In the genomic region with DNA sequence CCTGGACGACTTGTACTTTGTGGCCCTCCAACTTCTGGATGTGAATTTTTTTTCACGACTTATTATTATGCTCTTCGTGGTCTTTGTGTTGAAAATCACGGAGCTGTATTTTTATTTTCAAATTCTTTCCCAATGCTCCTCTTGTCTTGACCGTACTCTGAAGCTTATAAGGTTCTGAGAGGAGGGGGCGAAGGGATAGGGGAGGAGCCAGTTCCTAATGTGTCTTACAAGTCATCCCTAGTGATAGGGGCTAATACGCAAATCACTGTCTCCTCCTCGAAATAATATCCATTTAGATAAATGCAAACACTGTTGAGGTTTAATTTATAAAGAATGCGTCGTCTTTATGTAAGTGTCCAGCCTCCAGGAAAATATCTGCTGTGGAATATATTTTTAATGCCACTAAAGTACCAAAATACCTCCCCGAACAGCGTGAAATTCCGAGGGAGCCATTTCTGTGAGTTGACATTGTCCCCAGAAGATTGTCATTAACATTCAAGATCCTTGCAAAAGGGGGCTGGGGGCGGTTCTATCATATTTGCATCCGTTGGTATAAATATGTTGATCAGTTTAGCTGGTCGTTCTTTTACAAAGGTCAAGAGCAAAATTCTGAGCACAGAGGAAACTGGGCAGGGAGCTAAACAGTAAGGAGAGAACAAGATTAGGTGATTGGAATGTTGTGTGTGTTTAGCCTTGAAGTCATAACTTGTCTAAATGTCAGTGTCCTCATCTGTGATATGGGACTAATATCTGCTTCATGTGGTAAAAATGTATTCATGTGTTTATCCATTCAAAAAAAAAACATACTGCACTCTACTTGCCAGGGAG, we compare ENCODE assay signal across 2 cellular contexts.
TF ChIP-seq lines count a peak whose summit lies in the region.

No MANE protein-coding gene starts in this region.

TF ChIP-seq in K562, 482 proteins besides CTCF, POLR2A, EP300 and RAD21 (continued from another document):
- TF ChIP-seq, protein P1, sequence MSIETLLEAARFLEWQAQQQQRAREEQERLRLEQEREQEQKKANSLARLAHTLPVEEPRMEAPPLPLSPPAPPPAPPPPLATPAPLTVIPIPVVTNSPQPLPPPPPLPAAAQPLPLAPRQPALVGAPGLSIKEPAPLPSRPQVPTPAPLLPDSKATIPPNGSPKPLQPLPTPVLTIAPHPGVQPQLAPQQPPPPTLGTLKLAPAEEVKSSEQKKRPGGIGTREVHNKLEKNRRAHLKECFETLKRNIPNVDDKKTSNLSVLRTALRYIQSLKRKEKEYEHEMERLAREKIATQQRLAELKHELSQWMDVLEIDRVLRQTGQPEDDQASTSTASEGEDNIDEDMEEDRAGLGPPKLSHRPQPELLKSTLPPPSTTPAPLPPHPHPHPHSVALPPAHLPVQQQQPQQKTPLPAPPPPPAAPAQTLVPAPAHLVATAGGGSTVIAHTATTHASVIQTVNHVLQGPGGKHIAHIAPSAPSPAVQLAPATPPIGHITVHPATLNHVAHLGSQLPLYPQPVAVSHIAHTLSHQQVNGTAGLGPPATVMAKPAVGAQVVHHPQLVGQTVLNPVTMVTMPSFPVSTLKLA (conservative IDR thresholded peaks at IDR 0.05), result no peak
- no peak for TF ChIP-seq GTF2E2 (tag; IDR thresholded peaks at IDR 0.05)
- TF ChIP-seq, protein P2, sequence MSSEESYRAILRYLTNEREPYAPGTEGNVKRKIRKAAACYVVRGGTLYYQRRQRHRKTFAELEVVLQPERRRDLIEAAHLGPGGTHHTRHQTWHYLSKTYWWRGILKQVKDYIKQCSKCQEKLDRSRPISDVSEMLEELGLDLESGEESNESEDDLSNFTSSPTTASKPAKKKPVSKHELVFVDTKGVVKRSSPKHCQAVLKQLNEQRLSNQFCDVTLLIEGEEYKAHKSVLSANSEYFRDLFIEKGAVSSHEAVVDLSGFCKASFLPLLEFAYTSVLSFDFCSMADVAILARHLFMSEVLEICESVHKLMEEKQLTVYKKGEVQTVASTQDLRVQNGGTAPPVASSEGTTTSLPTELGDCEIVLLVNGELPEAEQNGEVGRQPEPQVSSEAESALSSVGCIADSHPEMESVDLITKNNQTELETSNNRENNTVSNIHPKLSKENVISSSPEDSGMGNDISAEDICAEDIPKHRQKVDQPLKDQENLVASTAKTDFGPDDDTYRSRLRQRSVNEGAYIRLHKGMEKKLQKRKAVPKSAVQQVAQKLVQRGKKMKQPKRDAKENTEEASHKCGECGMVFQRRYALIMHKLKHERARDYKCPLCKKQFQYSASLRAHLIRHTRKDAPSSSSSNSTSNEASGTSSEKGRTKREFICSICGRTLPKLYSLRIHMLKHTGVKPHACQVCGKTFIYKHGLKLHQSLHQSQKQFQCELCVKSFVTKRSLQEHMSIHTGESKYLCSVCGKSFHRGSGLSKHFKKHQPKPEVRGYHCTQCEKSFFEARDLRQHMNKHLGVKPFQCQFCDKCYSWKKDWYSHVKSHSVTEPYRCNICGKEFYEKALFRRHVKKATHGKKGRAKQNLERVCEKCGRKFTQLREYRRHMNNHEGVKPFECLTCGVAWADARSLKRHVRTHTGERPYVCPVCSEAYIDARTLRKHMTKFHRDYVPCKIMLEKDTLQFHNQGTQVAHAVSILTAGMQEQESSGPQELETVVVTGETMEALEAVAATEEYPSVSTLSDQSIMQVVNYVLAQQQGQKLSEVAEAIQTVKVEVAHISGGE (CRISPR knock-in tag; IDR thresholded peaks at IDR 0.05), result no peak
- TF ChIP-seq SETDB1 (IDR thresholded peaks at IDR 0.05; ENCODE audit: low read length), result no peak
- TF ChIP-seq ZFPM2 (CRISPR knock-in tag; IDR thresholded peaks at IDR 0.05), result no peak
- TF ChIP-seq NFIX (CRISPR knock-in tag; IDR thresholded peaks at IDR 0.05; ENCODE audit: low read depth), result no peak
- TF ChIP-seq ZNF143 (CRISPR knock-in tag; IDR thresholded peaks at IDR 0.05), result no peak
- no peak for TF ChIP-seq FOXM1 (IDR thresholded peaks at IDR 0.05; ENCODE audit: low read depth)
- TF ChIP-seq FOXM1 (CRISPR knock-in tag; IDR thresholded peaks at IDR 0.05; ENCODE audit: low read depth), result no peak
- TF ChIP-seq, protein P3, sequence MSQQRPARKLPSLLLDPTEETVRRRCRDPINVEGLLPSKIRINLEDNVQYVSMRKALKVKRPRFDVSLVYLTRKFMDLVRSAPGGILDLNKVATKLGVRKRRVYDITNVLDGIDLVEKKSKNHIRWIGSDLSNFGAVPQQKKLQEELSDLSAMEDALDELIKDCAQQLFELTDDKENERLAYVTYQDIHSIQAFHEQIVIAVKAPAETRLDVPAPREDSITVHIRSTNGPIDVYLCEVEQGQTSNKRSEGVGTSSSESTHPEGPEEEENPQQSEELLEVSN (IDR thresholded peaks at IDR 0.05; ENCODE audit: borderline replicate concordance in 1 of 2, extremely low read depth in 1 of 2, insufficient read depth in 1 of 2, insufficient read length in 1 of 2, low read depth in 1 of 2, low read length in 1 of 2, poor library complexity in 1 of 2, severe bottlenecking in 1 of 2), result no peak
- TF ChIP-seq, protein P4, sequence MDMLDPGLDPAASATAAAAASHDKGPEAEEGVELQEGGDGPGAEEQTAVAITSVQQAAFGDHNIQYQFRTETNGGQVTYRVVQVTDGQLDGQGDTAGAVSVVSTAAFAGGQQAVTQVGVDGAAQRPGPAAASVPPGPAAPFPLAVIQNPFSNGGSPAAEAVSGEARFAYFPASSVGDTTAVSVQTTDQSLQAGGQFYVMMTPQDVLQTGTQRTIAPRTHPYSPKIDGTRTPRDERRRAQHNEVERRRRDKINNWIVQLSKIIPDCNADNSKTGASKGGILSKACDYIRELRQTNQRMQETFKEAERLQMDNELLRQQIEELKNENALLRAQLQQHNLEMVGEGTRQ (CRISPR knock-in tag; IDR thresholded peaks at IDR 0.05), result no peak
- TF ChIP-seq ARHGAP35 (IDR thresholded peaks at IDR 0.05; ENCODE audit: partially characterized antibody), result no peak
TF ChIP-seq in K562: peak in this region for 0.

TF ChIP-seq in liver, 16 proteins besides CTCF, POLR2A, EP300 and RAD21:
- no peak for TF ChIP-seq JUND (IDR thresholded peaks at IDR 0.05)
- TF ChIP-seq TAF1 (conservative IDR thresholded peaks at IDR 0.05), result no peak
- TF ChIP-seq EGR1 (IDR thresholded peaks at IDR 0.05; ENCODE audit: low read depth in 2 of 2), result no peak
- no peak for TF ChIP-seq HNF4G (IDR thresholded peaks at IDR 0.05)
